In genomic region chr5:57664700-57665099, GRCh38 we compare ENCODE assay signal across 15 cellular contexts.
DNase-seq lines count a peak whose midpoint lies in the region; ATAC-seq and TF ChIP-seq lines count a peak whose summit lies in the region.
"Had no signal": no experiment of that assay in that cellular context is flagged by ENCODE, and none has a peak within 500 bp of the region (broad histone marks: within the 10 kb centered on the region; RNA-seq: fewer than 3 reads in every experiment).

No MANE protein-coding gene starts in this region.

- intact Hi-C loops in Right ventricle myocardium inferior (cut with DNase I) = no loop called here
- intact Hi-C loops in cardiac septum (cut with DNase I) = no loop called here
- intact Hi-C loops in left ventricle myocardium inferior (cut with micrococcal nuclease) = no loop called here

- H3K36me3 ChIP-seq in left ventricle myocardium inferior = no peaks in the 10 kb centered on the region
- H3K36me3 ChIP-seq: BE2C, Peyer's patch had no signal

- ATAC-seq in Right ventricle myocardium inferior (peak; percentile 28), GM18517 (IDR thresholded peaks at IDR 0.05; ENCODE audit: unreplicated experiment) (no peak), GM19452 (IDR thresholded peaks at IDR 0.05; ENCODE audit: unreplicated experiment) (no peak)

- TF ChIP-seq EP300 in Ishikawa (IDR thresholded peaks at IDR 0.05; ENCODE audit: borderline replicate concordance) = no peak

- H3K4me1 ChIP-seq in left ventricle myocardium inferior = peaks cover 31% of the 10 kb centered on the region
- H3K4me1 ChIP-seq: BE2C, Peyer's patch had no signal

- no peaks in the 10 kb centered on the region for H3K9me3 ChIP-seq in left ventricle myocardium inferior (replicated peaks)
- H3K9me3 ChIP-seq: BE2C, Peyer's patch had no signal

- H3K27me3 ChIP-seq in left ventricle myocardium inferior (ENCODE audit: low read depth) = no peaks in the 10 kb centered on the region
- H3K27me3 ChIP-seq: BE2C, Peyer's patch had no signal

- TF ChIP-seq CTCF in left ventricle myocardium inferior (IDR thresholded peaks at IDR 0.05; ENCODE audit: borderline replicate concordance) = no peak

- no peak for TF ChIP-seq RAD21 in Ishikawa (IDR thresholded peaks at IDR 0.05; ENCODE audit: low read depth)

- no peak for DNase-seq in Right ventricle myocardium inferior (ENCODE audit: missing footprints)
- no peak for DNase-seq in cardiac septum (ENCODE audit: low spot score)
- DNase-seq in left ventricle myocardium inferior = no peak
- DNase-seq in activated naive CD4-positive, alpha-beta T cell treated with Interleukin-2 at 50 U/mL for 16 hours = no peak
- DNase-seq: BE2C, Kasumi-1, NCI-H1436, NCI-H187 treated with DMSO at 0.1 percent for 48 hours, NCI-H2171, NCI-H345, NCI-H526, Peyer's patch had no signal

- peak overlapping the region; percentile 76 for H3K27ac ChIP-seq in left ventricle myocardium inferior (replicated peaks)
- H3K27ac ChIP-seq: Peyer's patch had no signal

- no peak overlapping the region for H3K4me3 ChIP-seq in left ventricle myocardium inferior
- H3K4me3 ChIP-seq: Peyer's patch had no signal

TF ChIP-seq in Ishikawa, 13 proteins besides CTCF, POLR2A, EP300 and RAD21:
- TF ChIP-seq, protein P1, sequence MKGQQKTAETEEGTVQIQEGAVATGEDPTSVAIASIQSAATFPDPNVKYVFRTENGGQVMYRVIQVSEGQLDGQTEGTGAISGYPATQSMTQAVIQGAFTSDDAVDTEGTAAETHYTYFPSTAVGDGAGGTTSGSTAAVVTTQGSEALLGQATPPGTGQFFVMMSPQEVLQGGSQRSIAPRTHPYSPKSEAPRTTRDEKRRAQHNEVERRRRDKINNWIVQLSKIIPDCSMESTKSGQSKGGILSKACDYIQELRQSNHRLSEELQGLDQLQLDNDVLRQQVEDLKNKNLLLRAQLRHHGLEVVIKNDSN (IDR thresholded peaks at IDR 0.05) = no peak
- peak; percentile 41; the same call in 1 of the 2 replicates for TF ChIP-seq NFIC (IDR thresholded peaks at IDR 0.05)
